Comparison of ENCODE assay signal across 11 cellular contexts in genomic region chr19:9857920-9858746, GRCh38. TPM values are rescaled to one million over a fixed set of nuclear protein-coding genes. Genes with fewer than 3 reads are reported as not detected.
DNase-seq lines count a peak whose midpoint lies in the region; ATAC-seq and TF ChIP-seq lines count a peak whose summit lies in the region.
"Had no signal": no experiment of that assay in that cellular context is flagged by ENCODE, and none has a peak within 500 bp of the region (broad histone marks: within the 10 kb centered on the region; RNA-seq: fewer than 3 reads in every experiment).

No MANE protein-coding gene starts in this region.

- ATAC-seq in stimulated activated naive CD8-positive, alpha-beta T cell treated with anti-CD3 and anti-CD28 coated beads, Interleukin-15, Interleukin-2, amounts not matched to agents 100 U/mL and 50 U/mL, for 24 hours, result peak; percentile 68
- ATAC-seq in GM21825 (IDR thresholded peaks at IDR 0.05; ENCODE audit: unreplicated experiment) (no peak), HG03439 (IDR thresholded peaks at IDR 0.05; ENCODE audit: unreplicated experiment) (no peak)
- ATAC-seq: esophagus mucosa had no signal

- peak; percentile 14 for DNase-seq in activated CD4-positive, alpha-beta T cell treated with anti-CD3 and anti-CD28 coated beads, Interleukin-2, amount 50 U/mL, for 1 hour
- DNase-seq in activated CD4-positive, alpha-beta T cell treated with anti-CD3 and anti-CD28 coated beads for 1 hour, result no peak
- DNase-seq in T-helper 2 cell treated with Interferon-gamma antibody and Interleukin-4, amounts not matched to agents 5 μg/mL and 100 μg/mL, for 36 hours (ENCODE audit: low spot score), result peak; percentile 16
- peak; percentile 14 for DNase-seq in dermis blood vessel endothelial cell
- DNase-seq in stimulated activated naive CD8-positive, alpha-beta T cell treated with anti-CD3 and anti-CD28 coated beads, Interleukin-15, Interleukin-2, amounts not matched to agents 100 U/mL and 50 U/mL, for 24 hours, result no peak
- DNase-seq in left ventricle myocardium inferior, result no peak
- DNase-seq: NCI-H510A treated with DMSO at 0.1 percent for 48 hours, nucleus accumbens had no signal

- peak overlapping the region; percentile 94 for H3K27ac Mint-ChIP-seq in T-helper 2 cell treated with Interferon-gamma antibody and Interleukin-4, amounts not matched to agents 5 μg/mL and 100 μg/mL, for 36 hours

- H3K36me3 Mint-ChIP-seq in T-helper 2 cell treated with Interferon-gamma antibody and Interleukin-4, amounts not matched to agents 5 μg/mL and 100 μg/mL, for 36 hours (ENCODE audit: low read depth), result peaks cover 9% of the 10 kb centered on the region

- H3K27me3 Mint-ChIP-seq in T-helper 2 cell treated with Interferon-gamma antibody and Interleukin-4, amounts not matched to agents 5 μg/mL and 100 μg/mL, for 36 hours (ENCODE audit: low read depth), result no peaks in the 10 kb centered on the region

- no peaks in the 10 kb centered on the region for H3K36me3 ChIP-seq in left ventricle myocardium inferior

- intact Hi-C loops in left ventricle myocardium inferior (cut with micrococcal nuclease), result no loop called here

- TF ChIP-seq CTCF in left ventricle myocardium inferior (IDR thresholded peaks at IDR 0.05; ENCODE audit: borderline replicate concordance), result no peak

- H3K9me3 ChIP-seq in left ventricle myocardium inferior (replicated peaks), result no peaks in the 10 kb centered on the region

- H3K4me1 Mint-ChIP-seq in T-helper 2 cell treated with Interferon-gamma antibody and Interleukin-4, amounts not matched to agents 5 μg/mL and 100 μg/mL, for 36 hours (ENCODE audit: low read depth), result peaks cover 52% of the 10 kb centered on the region

- H3K9me3 Mint-ChIP-seq in T-helper 2 cell treated with Interferon-gamma antibody and Interleukin-4, amounts not matched to agents 5 μg/mL and 100 μg/mL, for 36 hours, result no peaks in the 10 kb centered on the region

- H3K4me3 Mint-ChIP-seq in T-helper 2 cell treated with Interferon-gamma antibody and Interleukin-4, amounts not matched to agents 5 μg/mL and 100 μg/mL, for 36 hours, result peak overlapping the region; percentile 92

- H3K27ac ChIP-seq in left ventricle myocardium inferior (replicated peaks), result no peak overlapping the region

- no peaks in the 10 kb centered on the region for H3K4me1 ChIP-seq in left ventricle myocardium inferior

- peaks cover 14% of the 10 kb centered on the region for H3K27me3 ChIP-seq in left ventricle myocardium inferior (ENCODE audit: low read depth)

- H3K4me3 ChIP-seq in left ventricle myocardium inferior, result no peak overlapping the region

RNA-seq across cellular contexts. Expression of gene PIN1, which starts 23.0 kb away (rescaled TPM):
- total RNA-seq in dermis blood vessel endothelial cell (99.4 and 127 TPM in 2 replicates), left ventricle myocardium inferior (98.4 TPM)

RNA-seq across cellular contexts. Expression of gene UBL5, which starts 30.4 kb away (rescaled TPM):
- total RNA-seq in dermis blood vessel endothelial cell (116 and 361 TPM in 2 replicates), left ventricle myocardium inferior (538 TPM)

RNA-seq across cellular contexts. Expression of gene FBXL12, which starts 39.3 kb away (rescaled TPM):
- total RNA-seq in dermis blood vessel endothelial cell, result 15.1 and 16.1 TPM in 2 replicates
- total RNA-seq in left ventricle myocardium inferior, result 10.0 TPM

Comparison
In these comparisons a context has a peak if more than half of its experiments do, and no peak if none do; other contexts are left out.
1. DNase-seq: peak in activated CD4-positive, alpha-beta T cell treated with anti-CD3 and anti-CD28 coated beads, Interleukin-2, amount 50 U/mL, for 1 hour (single experiment), T-helper 2 cell treated with Interferon-gamma antibody and Interleukin-4, amounts not matched to agents 5 μg/mL and 100 μg/mL, for 36 hours (single experiment) and dermis blood vessel endothelial cell (single experiment); none in activated CD4-positive, alpha-beta T cell treated with anti-CD3 and anti-CD28 coated beads for 1 hour (single experiment), stimulated activated naive CD8-positive, alpha-beta T cell treated with anti-CD3 and anti-CD28 coated beads, Interleukin-15, Interleukin-2, amounts not matched to agents 100 U/mL and 50 U/mL, for 24 hours (single experiment) and left ventricle myocardium inferior (single experiment).